ENCODE assay signal across 8 cellular contexts in genomic region chr10:102752934-102753664, GRCh38. TPM values are rescaled to one million over a fixed set of nuclear protein-coding genes. Genes with fewer than 3 reads are reported as not detected.
A peak's percentile ranks its signal among the peaks of the same experiment; 100 is the strongest.
DNase-seq lines count a peak whose midpoint lies in the region; ATAC-seq and TF ChIP-seq lines count a peak whose summit lies in the region.

No MANE protein-coding gene starts in this region.

- no peak overlapping the region for H3K4me3 ChIP-seq in heart left ventricle
- no peak overlapping the region for H3K4me3 ChIP-seq in sigmoid colon

- H3K4me3 Mint-ChIP-seq in activated CD4-positive, alpha-beta memory T cell treated with anti-CD3 and anti-CD28 coated beads, Interleukin-2, amount 10 ng/mL, durations not matched to agents 7 days and 5 days = no peak overlapping the region

- TF ChIP-seq POLR2A in heart left ventricle (IDR thresholded peaks at IDR 0.05) = no peak
- no peak for TF ChIP-seq POLR2A in sigmoid colon (IDR thresholded peaks at IDR 0.05)

- H3K9me3 Mint-ChIP-seq in activated CD4-positive, alpha-beta memory T cell treated with anti-CD3 and anti-CD28 coated beads, Interleukin-2, amount 10 ng/mL, durations not matched to agents 7 days and 5 days = no peaks in the 10 kb centered on the region

- POLR2A ChIA-PET in activated CD4-positive, alpha-beta memory T cell treated with anti-CD3 and anti-CD28 coated beads, Interleukin-2, amount 10 ng/mL, durations not matched to agents 7 days and 5 days (lab: Charles Lee) = no interaction called here

- CTCF ChIA-PET in activated CD4-positive, alpha-beta memory T cell treated with anti-CD3 and anti-CD28 coated beads, Interleukin-2, amount 10 ng/mL, durations not matched to agents 7 days and 5 days (lab: Charles Lee) = interaction anchor here (0.6 to 2.8 kb wide), 9 partner anchors 7 to 492 kb away, joined by 3 to 21 read pairs (median 4); partner anchors contain the start of genes ARL3, SFXN2 and WBP1L

- H3K36me3 ChIP-seq in heart left ventricle = peaks cover 0 to 4% (median 0%) of the 10 kb centered on the region in 9 donors
- no peaks in the 10 kb centered on the region for H3K36me3 ChIP-seq in sigmoid colon

- peak; percentile 75 for DNase-seq in ELF-1 (ENCODE audit: low read depth, low spot score)
- peak; percentile 46 for DNase-seq in HuH-7.5 (ENCODE audit: low spot score)
- DNase-seq in activated CD4-positive, alpha-beta memory T cell treated with anti-CD3 and anti-CD28 coated beads, Interleukin-2, amount 10 ng/mL, durations not matched to agents 7 days and 5 days = peak; percentile 22
- DNase-seq in heart left ventricle = peak in 2 of 5 donors; percentile 27 to 50
- DNase-seq in sigmoid colon = peak; percentile 78
- DNase-seq in NCI-H146 (lab: John Stamatoyannopoulos, UW) = no peak
- no peak for DNase-seq in activated effector memory CD4-positive, alpha-beta T cell treated with anti-CD3 and anti-CD28 coated beads, Interleukin-2, amount 50 U/mL, for 16 hours

- peaks cover 0 to 55% (median 19%) of the 10 kb centered on the region in 12 donors for H3K4me1 ChIP-seq in heart left ventricle
- H3K4me1 ChIP-seq in sigmoid colon = peaks cover 0 to 44% (median 34%) of the 10 kb centered on the region in 4 donors

- H3K27me3 Mint-ChIP-seq in activated CD4-positive, alpha-beta memory T cell treated with anti-CD3 and anti-CD28 coated beads, Interleukin-2, amount 10 ng/mL, durations not matched to agents 7 days and 5 days = no peaks in the 10 kb centered on the region

- H3K27ac ChIP-seq in heart left ventricle = peak overlapping the region; percentile 2 to 79 (median 64)
- H3K27ac ChIP-seq in sigmoid colon = peak overlapping the region; percentile 75 to 87 (median 86)

- intact Hi-C loops in heart left ventricle (cut with DNase I) (loop anchor here in 4 of 10 donors (2.0 to 10.0 kb wide), 4 partner anchors 24 to 64 kb away; no protein-coding TSS in a partner anchor), sigmoid colon (cut with DNase I) (loop anchor here (2.0 kb wide), 1 partner anchor 48 kb away; no protein-coding TSS in a partner anchor)

- no peak overlapping the region for H3K27ac Mint-ChIP-seq in activated CD4-positive, alpha-beta memory T cell treated with anti-CD3 and anti-CD28 coated beads, Interleukin-2, amount 10 ng/mL, durations not matched to agents 7 days and 5 days

- peaks cover 24% of the 10 kb centered on the region for H3K36me3 Mint-ChIP-seq in activated CD4-positive, alpha-beta memory T cell treated with anti-CD3 and anti-CD28 coated beads, Interleukin-2, amount 10 ng/mL, durations not matched to agents 7 days and 5 days (ENCODE audit: low read depth)

- no peaks in the 10 kb centered on the region for H3K9me3 ChIP-seq in heart left ventricle
- no peaks in the 10 kb centered on the region for H3K9me3 ChIP-seq in sigmoid colon

- 85 to 90% (median 87%) methylated on average over 3 to 4 of the region's 4 CpGs for WGBS in heart left ventricle, 4 donors
- 85 to 86% methylated on average over 4 of the region's 4 CpGs for WGBS in sigmoid colon, 2 donors

- peak; percentile 68 to 83 (median 79) for ATAC-seq in heart left ventricle
- ATAC-seq in HG03280 (IDR thresholded peaks at IDR 0.05; ENCODE audit: unreplicated experiment) = no peak

- no peaks in the 10 kb centered on the region for H3K27me3 ChIP-seq in heart left ventricle
- no peaks in the 10 kb centered on the region for H3K27me3 ChIP-seq in sigmoid colon

- peak; percentile 45 to 75 (median 60) for TF ChIP-seq CTCF in heart left ventricle (IDR thresholded peaks at IDR 0.05)
- peak in 3 of 4 experiments; percentile 46 to 71 (median 55) for TF ChIP-seq CTCF in sigmoid colon (IDR thresholded peaks at IDR 0.05)

- peaks cover 32% of the 10 kb centered on the region for H3K4me1 Mint-ChIP-seq in activated CD4-positive, alpha-beta memory T cell treated with anti-CD3 and anti-CD28 coated beads, Interleukin-2, amount 10 ng/mL, durations not matched to agents 7 days and 5 days

- TF ChIP-seq EP300 in sigmoid colon (IDR thresholded peaks at IDR 0.05) = no peak

RNA-seq across cellular contexts. Expression of gene WBP1L, which starts 9.4 kb away (rescaled TPM):
- 10 to 100 TPM; 31.7 to 31.9 TPM for total RNA-seq in activated CD4-positive, alpha-beta memory T cell treated with anti-CD3 and anti-CD28 coated beads, Interleukin-2, amount 10 ng/mL, durations not matched to agents 7 days and 5 days
- total RNA-seq in heart left ventricle (10 to 100 TPM; 18.5 to 75.1 (median 27.6) TPM), sigmoid colon (100 to 1,000 TPM in 2 of 4 donors, 10 to 100 TPM in 2; 83.8 to 148 (median 115) TPM)
- polyA plus RNA-seq in heart left ventricle (10 to 100 TPM; 10.7 to 28.5 TPM), sigmoid colon (10 to 100 TPM; 22.9 to 39.3 (median 25.8) TPM)

RNA-seq across cellular contexts. Expression of gene SFXN2, which starts 38.7 kb away (rescaled TPM):
- total RNA-seq in activated CD4-positive, alpha-beta memory T cell treated with anti-CD3 and anti-CD28 coated beads, Interleukin-2, amount 10 ng/mL, durations not matched to agents 7 days and 5 days = 10 to 100 TPM; 10.8 to 11.5 TPM
- total RNA-seq in heart left ventricle (1 to 10 TPM in 7 of 9 donors, under 1 TPM in 2; 0.50 to 7.2 (median 2.4) TPM), sigmoid colon (1 to 10 TPM in 2 of 4 donors, under 1 TPM in 2; 0.66 to 6.1 (median 1.5) TPM)
- polyA plus RNA-seq in heart left ventricle (1 to 10 TPM; 1.8 to 5.9 TPM), sigmoid colon (10 to 100 TPM in 1 of 3 donors, 1 to 10 TPM in 2; 2.4 to 11.6 (median 3.0) TPM)

RNA-seq across cellular contexts. Expression of gene ARL3, which starts 38.9 kb away (rescaled TPM):
- 1 to 10 TPM; 5.7 to 6.1 TPM for total RNA-seq in activated CD4-positive, alpha-beta memory T cell treated with anti-CD3 and anti-CD28 coated beads, Interleukin-2, amount 10 ng/mL, durations not matched to agents 7 days and 5 days
- 10 to 100 TPM in 7 of 9 donors, 1 to 10 TPM in 2; 5.8 to 17.0 (median 12.6) TPM for total RNA-seq in heart left ventricle
- 10 to 100 TPM in 1 of 2 donors, 1 to 10 TPM in 1; 9.0 to 19.3 TPM for polyA plus RNA-seq in heart left ventricle
- total RNA-seq in sigmoid colon = 10 to 100 TPM in 2 of 4 donors, 1 to 10 TPM in 2; 7.3 to 12.0 (median 9.3) TPM
- polyA plus RNA-seq in sigmoid colon = 1 to 10 TPM; 4.6 to 8.4 (median 5.4) TPM

Comparison
In these comparisons a context has a peak if more than half of its experiments do, and no peak if none do; other contexts are left out.
1. DNase-seq: peak in ELF-1 (single experiment), HuH-7.5 (single experiment), activated CD4-positive, alpha-beta memory T cell treated with anti-CD3 and anti-CD28 coated beads, Interleukin-2, amount 10 ng/mL, durations not matched to agents 7 days and 5 days (single experiment) and sigmoid colon (single experiment); none in NCI-H146 (single experiment) and activated effector memory CD4-positive, alpha-beta T cell treated with anti-CD3 and anti-CD28 coated beads, Interleukin-2, amount 50 U/mL, for 16 hours (single experiment).